Comparison of ENCODE assay signal across 11 cellular contexts in genomic region chr12:29640589-29641345, GRCh38.
DNase-seq lines count a peak whose midpoint lies in the region; ATAC-seq, FAIRE-seq and TF ChIP-seq lines count a peak whose summit lies in the region.
"Had no signal": no experiment of that assay in that cellular context is flagged by ENCODE, and none has a peak within 500 bp of the region (broad histone marks: within the 10 kb centered on the region; RNA-seq: fewer than 3 reads in every experiment).

No MANE protein-coding gene starts in this region.

- H3K4me2 ChIP-seq in H1 (ENCODE audit: insufficient read depth in 1 of 2, low read depth in 2 of 2, low read length in 2 of 2): no peak overlapping the region; a peak in 1 of 4 replicates
- H3K4me2 ChIP-seq in MM.1S (ENCODE audit: low read depth, low read length): no peak overlapping the region

- no peaks in the 10 kb centered on the region for H3F3A ChIP-seq in MM.1S (ENCODE audit: insufficient read depth, low read length)

- H3K56ac ChIP-seq in H1 (replicated peaks; ENCODE audit: insufficient read length, low read depth, low read length): no peak overlapping the region

- H2BK15ac ChIP-seq in H1 (ENCODE audit: low read length): no peak overlapping the region

- H2AFZ ChIP-seq in H1 (ENCODE audit: low read length) (no peak overlapping the region), MM.1S (ENCODE audit: low read length) (no peak overlapping the region)

- H2AK5ac ChIP-seq in H1 (ENCODE audit: low read depth, low read length): no peak overlapping the region

- no peak overlapping the region for H2BK5ac ChIP-seq in H1 (ENCODE audit: low read depth, low read length)

- no peaks in the 10 kb centered on the region for H3K9me2 ChIP-seq in MM.1S (replicated peaks; ENCODE audit: insufficient read depth, low read length)

- H3K79me2 ChIP-seq in H1 (ENCODE audit: control insufficient read depth in 1 of 2, insufficient read depth in 2 of 2, low read length in 2 of 2): no peaks in the 10 kb centered on the region
- H3K79me2 ChIP-seq in MM.1S (ENCODE audit: low read length): no peaks in the 10 kb centered on the region

- H3K23ac ChIP-seq in H1 (ENCODE audit: insufficient read length): no peak overlapping the region

- TF ChIP-seq POLR2A in H1 (IDR thresholded peaks at IDR 0.05; ENCODE audit: control extremely low read depth in 1 of 2, low read depth in 2 of 2, low read length in 2 of 2): no peak
- TF ChIP-seq POLR2A in right lobe of liver (IDR thresholded peaks at IDR 0.05): no peak

- H3K4me1 ChIP-seq in H1 (replicated peaks in 1 of 4; ENCODE audit: control insufficient read depth in 3 of 4, insufficient read depth in 4 of 4, low read length in 3 of 4): peaks cover 0 to 6% (median 4%) of the 10 kb centered on the region in 4 experiments; a peak in 3 of 7 replicates
- H3K4me1 ChIP-seq in right lobe of liver: no peaks in the 10 kb centered on the region
- peaks cover 13 to 22% of the 10 kb centered on the region in 2 donors for H3K4me1 ChIP-seq in thoracic aorta (ENCODE audit: control insufficient read depth in 1 of 2, low read depth in 2 of 2)
- no peaks in the 10 kb centered on the region for H3K4me1 ChIP-seq in MM.1S (ENCODE audit: low read length)
- H3K4me1 ChIP-seq: left lung had no signal

- no peak overlapping the region for H4K91ac ChIP-seq in H1 (replicated peaks; ENCODE audit: insufficient read length, low read length)

- H3K4me3 ChIP-seq in H1 (ENCODE audit: extremely low read depth in 1 of 4, insufficient read depth in 2 of 4, low read depth in 3 of 4, low read length in 4 of 4) (no peak overlapping the region), right lobe of liver (peak overlapping the region in 2 of 3 donors; percentile 4 to 9), thoracic aorta (peak overlapping the region; percentile 59), MM.1S (ENCODE audit: low read length) (no peak overlapping the region)
- H3K4me3 ChIP-seq: left lung had no signal

- H2BK20ac ChIP-seq in H1 (ENCODE audit: low read length): no peak overlapping the region

- CTCF ChIA-PET in H1 (lab: Charles Lee; ENCODE audit: partially characterized antibody): interaction anchor here (0.6 to 1.5 kb wide), 6 partner anchors 20 to 440 kb away, joined by 3 to 5 read pairs (median 4); no protein-coding TSS in a partner anchor

- H4K8ac ChIP-seq in H1 (ENCODE audit: extremely low read depth, insufficient read depth, low read length): 0 out of 2 replicates have a peak overlapping the region, but pooled peaks have one; percentile 35

- TF ChIP-seq CTCF in H1 (IDR thresholded peaks at IDR 0.05; ENCODE audit: control extremely low read depth in 1 of 3, insufficient read depth in 1 of 3, low read depth in 1 of 3, low read length in 3 of 3): no peak
- peak; percentile 24 to 45 (median 40) for TF ChIP-seq CTCF in right lobe of liver (IDR thresholded peaks at IDR 0.05)
- peak; percentile 47 for TF ChIP-seq CTCF in thoracic aorta (IDR thresholded peaks at IDR 0.05)
- TF ChIP-seq CTCF in MM.1S (IDR thresholded peaks at IDR 0.05; ENCODE audit: low read length): no peak

- no peak overlapping the region for H2BK120ac ChIP-seq in H1 (replicated peaks; ENCODE audit: low read depth, low read length)

- H3K18ac ChIP-seq in H1 (ENCODE audit: extremely low read depth, low read length): no peak overlapping the region

- DNase-seq in M059J (ENCODE audit: low read depth): peak; percentile 70
- no peak for DNase-seq in H1 (ENCODE audit: low read depth in 1 of 2, low spot score in 2 of 2)
- DNase-seq in right lobe of liver: peak; percentile 67 to 79 (median 70)
- no peak for DNase-seq in thoracic aorta (ENCODE audit: low spot score)
- DNase-seq in MM.1S: no peak
- DNase-seq in cerebellum (ENCODE audit: low spot score): no peak
- DNase-seq in central memory CD4-positive, alpha-beta T cell: no peak
- no peak for DNase-seq in HUDEP-2 (lab: John Stamatoyannopoulos, UW; ENCODE audit: unreplicated experiment in 76 of 76)
- DNase-seq: activated CD4-positive, alpha-beta T cell treated with anti-CD3 and anti-CD28 coated beads, Interleukin-2, amount 50 U/mL, for 4 hours; cerebellar nuclear complex; left lung had no signal

- intact Hi-C loops in right lobe of liver (cut with DNase I): no loop called here

- H3K27me3 ChIP-seq in H1 (replicated peaks in 1 of 4; ENCODE audit: control insufficient read depth in 3 of 4, extremely low read depth in 1 of 4, insufficient read depth in 3 of 4, low read length in 3 of 4) (no peaks in the 10 kb centered on the region), right lobe of liver (no peaks in the 10 kb centered on the region), thoracic aorta (replicated peaks; ENCODE audit: insufficient read depth) (no peaks in the 10 kb centered on the region), MM.1S (replicated peaks; ENCODE audit: insufficient read depth, low read length) (no peaks in the 10 kb centered on the region)
- H3K27me3 ChIP-seq: left lung had no signal

- no peaks in the 10 kb centered on the region for H3K9me3 ChIP-seq in H1 (ENCODE audit: insufficient read depth in 2 of 2, low read depth in 1 of 2, low read length in 1 of 2)
- no peaks in the 10 kb centered on the region for H3K9me3 ChIP-seq in right lobe of liver
- no peaks in the 10 kb centered on the region for H3K9me3 ChIP-seq in thoracic aorta
- no peaks in the 10 kb centered on the region for H3K9me3 ChIP-seq in MM.1S (replicated peaks; ENCODE audit: insufficient read depth, low read length)
- H3K9me3 ChIP-seq: left lung had no signal

- no peaks in the 10 kb centered on the region for H4K20me1 ChIP-seq in H1 (replicated peaks in 1 of 2; ENCODE audit: control insufficient read depth in 1 of 2, insufficient read depth in 2 of 2, low read length in 2 of 2)
- H4K20me1 ChIP-seq in MM.1S (ENCODE audit: insufficient read depth, low read length): no peaks in the 10 kb centered on the region

- POLR2A ChIA-PET in H1 (lab: Charles Lee; ENCODE audit: partially characterized antibody): interaction anchor here (1.0 kb wide), 1 partner anchor 14 kb away, joined by 3 read pairs; no protein-coding TSS in a partner anchor

- no peak overlapping the region for H3K4ac ChIP-seq in H1 (replicated peaks; ENCODE audit: insufficient read length, low read depth, low read length)

- no peak overlapping the region for H3K14ac ChIP-seq in H1 (ENCODE audit: insufficient read length)

- WGBS in H1 (ENCODE audit: extremely low coverage in 1 of 2, insufficient coverage in 1 of 2, insufficient read length in 1 of 2, insufficient replicate concordance in 2 of 2, low coverage in 1 of 2, low lambda C conversion rate in 2 of 2, missing lambda C conversion rate in 1 of 2), 2 experiments: 80% methylated on average over 13 of the region's 13 CpGs; no CpG with 5 or more reads in 1 of the 2 experiments
- WGBS in right lobe of liver (ENCODE audit: insufficient coverage, low coverage, low lambda C conversion rate, missing lambda C conversion rate): 20% methylated on average over 1 of the region's 13 CpGs

- H3K27ac ChIP-seq in H1 (ENCODE audit: low read depth, low read length): no peak overlapping the region
- peak overlapping the region; percentile 14 to 62 (median 46) for H3K27ac ChIP-seq in right lobe of liver
- H3K27ac ChIP-seq in thoracic aorta: peak overlapping the region; percentile 71 to 81
- no peak overlapping the region for H3K27ac ChIP-seq in MM.1S (ENCODE audit: low read length)
- H3K27ac ChIP-seq: left lung had no signal

- H2BK12ac ChIP-seq in H1 (ENCODE audit: low read depth, low read length): no peak overlapping the region

- H3K9ac ChIP-seq in H1 (replicated peaks in 1 of 4; ENCODE audit: extremely low read depth in 1 of 4, low read depth in 3 of 4, low read length in 3 of 4) (no peak overlapping the region), MM.1S (ENCODE audit: low read length) (no peak overlapping the region)

- no peak for TF ChIP-seq EP300 in H1 (IDR thresholded peaks at IDR 0.05; ENCODE audit: borderline replicate concordance in 1 of 2, low read depth in 2 of 2, low read length in 2 of 2)

- TF ChIP-seq RAD21 in H1 (IDR thresholded peaks at IDR 0.05 in 1 of 2, conservative IDR thresholded peaks at IDR 0.05 in 1 of 2; ENCODE audit: low read depth in 2 of 2, low read length in 2 of 2): no peak; a peak in 1 of 4 replicates

- H3K23me2 ChIP-seq in H1 (ENCODE audit: low read depth, low read length): peaks cover 2% of the 10 kb centered on the region; the same call in 1 of the 2 replicates

- no peak for FAIRE-seq in H1 (lab: Jason Lieb, UNC)

- no peaks in the 10 kb centered on the region for H3K79me1 ChIP-seq in H1 (ENCODE audit: low read depth, low read length)

- peak overlapping the region; percentile 37 for H4K5ac ChIP-seq in H1 (ENCODE audit: insufficient read length, low read depth, low read length)

- peak; percentile 88 to 93 (median 90) for ATAC-seq in right lobe of liver
- no peak for ATAC-seq in thoracic aorta (ENCODE audit: insufficient number of reproducible peaks, low FRiP score, low read depth)
- ATAC-seq: left lung had no signal

- H3K36me3 ChIP-seq in H1 (ENCODE audit: control insufficient read depth in 2 of 4, insufficient read depth in 4 of 4, low read length in 3 of 4) (no peaks in the 10 kb centered on the region), right lobe of liver (no peaks in the 10 kb centered on the region), thoracic aorta (no peaks in the 10 kb centered on the region), MM.1S (replicated peaks; ENCODE audit: insufficient read depth, low read length) (no peaks in the 10 kb centered on the region)
- H3K36me3 ChIP-seq: left lung had no signal

TF ChIP-seq in H1, 55 proteins besides CTCF, POLR2A, EP300 and RAD21 (continues in another document):
- TF ChIP-seq SP1 (IDR thresholded peaks at IDR 0.05; ENCODE audit: low read depth, low read length) (no peak), CHD1 (IDR thresholded peaks at IDR 0.05; ENCODE audit: low read depth, low read length) (no peak), MAFK (IDR thresholded peaks at IDR 0.05; ENCODE audit: low read depth, low read length) (peak; percentile 30; the same call in 1 of the 2 replicates)

Comparison
In these comparisons a context has a peak if more than half of its experiments do, and no peak if none do; other contexts are left out.
1. DNase-seq: peak in M059J (single experiment) and right lobe of liver (3 of 3); none in H1 (0 of 2), thoracic aorta (single experiment), MM.1S (single experiment), cerebellum (single experiment), central memory CD4-positive, alpha-beta T cell (single experiment) and HUDEP-2 (0 of 76).
2. H3K27ac ChIP-seq: peak in right lobe of liver (3 of 3) and thoracic aorta (2 of 2); none in H1 (single experiment) and MM.1S (single experiment).
3. H3K4me3 ChIP-seq: peak in right lobe of liver (2 of 3) and thoracic aorta (single experiment); none in H1 (0 of 4) and MM.1S (single experiment).
4. CTCF ChIP-seq: peak in right lobe of liver (4 of 4) and thoracic aorta (single experiment); none in H1 (0 of 3) and MM.1S (single experiment).